ENCODE assay signal across 1 cellular context in the genomic region with DNA sequence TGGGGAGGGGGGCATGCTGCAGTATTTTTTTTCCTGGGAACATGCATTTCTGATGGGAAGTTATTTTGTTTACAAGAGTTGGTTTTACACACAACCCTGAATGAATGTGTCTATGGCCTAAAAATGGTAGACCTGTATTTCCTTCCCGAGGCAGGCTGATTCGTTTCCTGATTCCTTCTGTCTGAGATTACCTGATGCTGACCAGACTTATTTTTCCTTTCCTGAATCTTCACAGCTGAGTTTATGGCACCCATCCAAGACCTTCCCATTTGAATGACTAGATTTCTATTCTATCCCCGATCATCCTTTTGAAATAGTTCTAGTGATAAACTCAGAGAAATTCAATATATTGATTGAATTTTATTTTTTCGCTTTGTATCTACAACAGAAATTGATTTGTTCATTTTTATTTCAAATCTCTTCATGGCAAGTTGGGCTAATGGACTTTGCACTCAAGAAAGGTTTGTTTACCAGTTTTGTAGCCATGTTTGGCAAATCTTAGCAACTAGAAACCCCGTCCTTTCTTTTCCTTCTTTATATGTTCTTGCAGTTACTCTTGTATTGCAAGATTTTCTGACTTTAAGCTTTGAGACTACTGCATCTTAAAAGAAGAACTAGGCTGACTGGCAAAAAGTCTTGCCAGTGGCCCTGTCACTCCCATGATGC.
TF ChIP-seq lines count a peak whose summit lies in the region.

No MANE protein-coding gene starts in this region.

TF ChIP-seq in K562, 482 proteins besides CTCF, POLR2A, EP300 and RAD21:
- TF ChIP-seq NFIC (IDR thresholded peaks at IDR 0.05) (peak; percentile 47), GTF2E2 (tag; IDR thresholded peaks at IDR 0.05) (no peak)
